ENCODE assay signal across 16 cellular contexts in genomic region chr6:18441253-18441979, GRCh38. TPM values are rescaled to one million over a fixed set of nuclear protein-coding genes. Genes with fewer than 3 reads are reported as not detected.
DNase-seq lines count a peak whose midpoint lies in the region; ATAC-seq, FAIRE-seq and TF ChIP-seq lines count a peak whose summit lies in the region.
"Had no signal": no experiment of that assay in that cellular context is flagged by ENCODE, and none has a peak within 500 bp of the region (broad histone marks: within the 10 kb centered on the region; RNA-seq: fewer than 3 reads in every experiment).

No MANE protein-coding gene starts in this region.

- in situ Hi-C loops in HepG2 (cut with HindIII; ENCODE audit: extremely low pct_ligation_motif_present, low pct_unique_long_range_greater_than_20kb), result no loop called here

- FAIRE-seq in HepG2 (lab: Jason Lieb, UNC), result no peak
- FAIRE-seq: A549, GM12878, GM18507 had no signal

- H3K4me1 ChIP-seq in Karpas-422 (ENCODE audit: low read length), result peaks cover 40% of the 10 kb centered on the region
- H3K4me1 ChIP-seq in HepG2 (ENCODE audit: insufficient read depth, low read length), result no peaks in the 10 kb centered on the region
- H3K4me1 ChIP-seq: A549, BE2C had no signal

- H3K9ac ChIP-seq in Karpas-422 (ENCODE audit: low read length) (no peak overlapping the region), HepG2 (ENCODE audit: insufficient read depth, low read depth, low read length) (no peak overlapping the region)

- peak; percentile 20 for DNase-seq in DMS 273 (lab: John Stamatoyannopoulos, UW; ENCODE audit: unreplicated experiment)
- DNase-seq in Karpas-422, result peak; percentile 49
- no peak for DNase-seq in HepG2 (ENCODE audit: low spot score)
- DNase-seq in NK-92 treated with Interleukin-12 subunit alpha and Interleukin-12 subunit beta, amount 100 ng/mL, for 24 hours (lab: John Stamatoyannopoulos, UW), result no peak
- DNase-seq: BE2C; CD8-positive, alpha-beta T cell; COR-L47; GOT3; H9 had no signal

- peaks cover 59% of the 10 kb centered on the region for H3K79me2 ChIP-seq in Karpas-422 (ENCODE audit: low read length)
- H3K79me2 ChIP-seq in HepG2 (ENCODE audit: insufficient read depth, low read length), result no peaks in the 10 kb centered on the region

- H3K4me2 ChIP-seq in Karpas-422 (ENCODE audit: low read depth, low read length, poor library complexity, severe bottlenecking), result no peak overlapping the region
- H3K4me2 ChIP-seq in HepG2 (ENCODE audit: low read depth, low read length), result no peak overlapping the region
- H3K4me2 ChIP-seq: A549 had no signal

- H3K36me3 ChIP-seq in Karpas-422 (ENCODE audit: insufficient read depth, low read length) (peaks cover 9% of the 10 kb centered on the region; the same call in 1 of the 2 replicates), HepG2 (replicated peaks in 1 of 2; ENCODE audit: control insufficient read depth in 1 of 2, insufficient read depth in 2 of 2, low read length in 2 of 2) (no peaks in the 10 kb centered on the region)
- H3K36me3 ChIP-seq: BE2C had no signal

- H3K27me3 ChIP-seq in Karpas-422 (ENCODE audit: low read length) (no peaks in the 10 kb centered on the region), HepG2 (ENCODE audit: control insufficient read depth in 1 of 2, insufficient read depth in 2 of 2, low read length in 2 of 2) (no peaks in the 10 kb centered on the region)
- H3K27me3 ChIP-seq: BE2C had no signal

- POLR2A ChIA-PET in HepG2 (lab: Yijun Ruan, JAX), result no interaction called here

- H3K4me3 ChIP-seq in Karpas-422 (ENCODE audit: low read length) (no peak overlapping the region), HepG2 (replicated peaks in 1 of 3; ENCODE audit: insufficient read depth in 1 of 3, low read depth in 2 of 3, low read length in 3 of 3) (no peak overlapping the region)
- H3K4me3 ChIP-seq: A549, GM12878 had no signal

- H2AFZ ChIP-seq in Karpas-422 (ENCODE audit: low read length) (no peak overlapping the region), HepG2 (ENCODE audit: low read length) (no peak overlapping the region)

- TF ChIP-seq EP300 in HepG2 (IDR thresholded peaks at IDR 0.05; ENCODE audit: low read depth in 2 of 2, low read length in 2 of 2) (no peak), HepG2 (CRISPR knock-in tag; IDR thresholded peaks at IDR 0.05; ENCODE audit: borderline replicate concordance) (no peak)

- TF ChIP-seq RAD21 in HepG2 (CRISPR knock-in tag; IDR thresholded peaks at IDR 0.05), result no peak

- H4K20me1 ChIP-seq in Karpas-422 (ENCODE audit: insufficient read depth, low read depth, low read length) (no peaks in the 10 kb centered on the region), HepG2 (ENCODE audit: insufficient read depth, low read length) (no peaks in the 10 kb centered on the region)

- ATAC-seq in HepG2, result no peak
- no peak for ATAC-seq in GM18870 (IDR thresholded peaks at IDR 0.05; ENCODE audit: unreplicated experiment)
- no peak for ATAC-seq in GM21360 (IDR thresholded peaks at IDR 0.05; ENCODE audit: unreplicated experiment)
- ATAC-seq: A549; CD8-positive, alpha-beta T cell; GM12878 had no signal

- WGBS in HepG2 (ENCODE audit: low lambda C conversion rate), result 60% methylated on average over 3 of the region's 3 CpGs

- no peaks in the 10 kb centered on the region for H3K9me2 ChIP-seq in Karpas-422 (replicated peaks; ENCODE audit: insufficient read depth, low read length)

- H3K9me3 ChIP-seq in Karpas-422 (ENCODE audit: low read length) (no peaks in the 10 kb centered on the region), HepG2 (ENCODE audit: low read length) (no peaks in the 10 kb centered on the region)
- H3K9me3 ChIP-seq: A549, BE2C had no signal

- CTCF ChIA-PET in HepG2 (lab: Yijun Ruan, JAX; ENCODE audit: low intra/inter-chr PET ratio, low total read pairs), result no interaction called here

- no peak for TF ChIP-seq CTCF in HepG2 (CRISPR knock-in tag; IDR thresholded peaks at IDR 0.05)

- no peak for TF ChIP-seq POLR2A in HepG2 (IDR thresholded peaks at IDR 0.05; ENCODE audit: insufficient read depth in 1 of 2, low read depth in 2 of 2, low read length in 2 of 2)

- intact Hi-C loops in HepG2 (cut with micrococcal nuclease; ENCODE audit: unreplicated experiment), result no loop called here

- H3K27ac ChIP-seq in Karpas-422 (ENCODE audit: low read length) (no peak overlapping the region), HepG2 (ENCODE audit: extremely low read length, insufficient read depth, low read length) (no peak overlapping the region)
- H3K27ac ChIP-seq: A549, C4-2B had no signal

- no TSS peak for BruUV-seq in HepG2 (replicated peaks; lab: Mats Ljungman, UMichigan)

TF ChIP-seq in HepG2, 621 proteins besides CTCF, POLR2A, EP300 and RAD21:
- peak; percentile 67 for TF ChIP-seq ZNF629 (CRISPR knock-in tag; conservative IDR thresholded peaks at IDR 0.05)
- no peak for TF ChIP-seq HMGA1 (CRISPR knock-in tag; conservative IDR thresholded peaks at IDR 0.05)

RNA-seq across cellular contexts. Expression of gene RNF144B, which starts 54.3 kb away (rescaled TPM):
- total RNA-seq in Karpas-422 (2014; rRNA removed; shearing (Covaris generic); ENCODE audit: low replicate concordance), result 28.1 and 36.4 TPM in 2 replicates
- 4.3 and 5.3 TPM in 2 replicates for total RNA-seq in HepG2 (2016; rRNA removed; fragmentation: Illumina TruSeq; extraction: Trizol)
- 0.35 and 0.81 TPM in 2 replicates for total RNA-seq in HepG2 (2016; cell fraction: cytosol; rRNA removed; fragmentation: Illumina TruSeq; extraction: Trizol; ENCODE audit: low read depth)
- total RNA-seq in HepG2 (2016; cell fraction: insoluble cytoplasmic fraction; rRNA removed; fragmentation: Illumina TruSeq; extraction: Trizol), result 3.7 and 6.0 TPM in 2 replicates
- total RNA-seq in HepG2 (2016; cell fraction: membrane; rRNA removed; fragmentation: Illumina TruSeq; extraction: Trizol), result 1.9 and 2.1 TPM in 2 replicates
- 2.6 and 3.2 TPM in 2 replicates for total RNA-seq in HepG2 (2016; cell fraction: nucleus; rRNA removed; fragmentation: Illumina TruSeq; extraction: Trizol)
- polyA plus RNA-seq in HepG2 (2011; rRNA removed), result 1.2 and 1.8 TPM in 2 replicates
- polyA plus RNA-seq in HepG2 (2011; cell fraction: cytosol; rRNA removed), result 0.90 and 1.1 TPM in 2 replicates
- polyA plus RNA-seq in HepG2 (2011; cell fraction: nucleus; rRNA removed), result 0.80 and 1.1 TPM in 2 replicates
- 0.76 and 1.7 TPM in 2 replicates for polyA plus RNA-seq in HepG2 (2012)
- polyA plus RNA-seq in HepG2 (2016; cell fraction: cytosol; fragmentation: Illumina TruSeq; extraction: Trizol; ENCODE audit: low read depth), result 0.14 and 0.21 TPM in 2 replicates
- 3.6 and 3.8 TPM in 2 replicates for polyA plus RNA-seq in HepG2 (2016; cell fraction: insoluble cytoplasmic fraction; fragmentation: Illumina TruSeq; extraction: Trizol; ENCODE audit: low read depth)
- polyA plus RNA-seq in HepG2 (2016; cell fraction: membrane; fragmentation: Illumina TruSeq; extraction: Trizol; ENCODE audit: low read depth), result 0.64 TPM in 2 replicates
- polyA plus RNA-seq in HepG2 (2016; cell fraction: nucleus; fragmentation: Illumina TruSeq; extraction: Trizol; ENCODE audit: insufficient read depth, low read depth), result 2.2 and 2.6 TPM in 2 replicates
- polyA minus RNA-seq in HepG2 (2011; rRNA and poly(A)+ RNA removed; ENCODE audit: low replicate concordance), result 4.0 and 5.3 TPM in 2 replicates
- polyA minus RNA-seq in HepG2 (2011; cell fraction: cytosol; rRNA and poly(A)+ RNA removed), result 2.8 and 3.2 TPM in 2 replicates
- 2.1 and 3.5 TPM in 2 replicates for polyA minus RNA-seq in HepG2 (2011; cell fraction: nucleus; rRNA and poly(A)+ RNA removed)
- total RNA-seq: G401 had no signal

Comparison
In these comparisons a context has a peak if more than half of its experiments do, and no peak if none do; other contexts are left out.
1. DNase-seq: peak in DMS 273 (single experiment) and Karpas-422 (single experiment); none in HepG2 (single experiment) and NK-92 treated with Interleukin-12 subunit alpha and Interleukin-12 subunit beta, amount 100 ng/mL, for 24 hours (single experiment).